8 cellular contexts compared by ENCODE assay signal in the genomic region with DNA sequence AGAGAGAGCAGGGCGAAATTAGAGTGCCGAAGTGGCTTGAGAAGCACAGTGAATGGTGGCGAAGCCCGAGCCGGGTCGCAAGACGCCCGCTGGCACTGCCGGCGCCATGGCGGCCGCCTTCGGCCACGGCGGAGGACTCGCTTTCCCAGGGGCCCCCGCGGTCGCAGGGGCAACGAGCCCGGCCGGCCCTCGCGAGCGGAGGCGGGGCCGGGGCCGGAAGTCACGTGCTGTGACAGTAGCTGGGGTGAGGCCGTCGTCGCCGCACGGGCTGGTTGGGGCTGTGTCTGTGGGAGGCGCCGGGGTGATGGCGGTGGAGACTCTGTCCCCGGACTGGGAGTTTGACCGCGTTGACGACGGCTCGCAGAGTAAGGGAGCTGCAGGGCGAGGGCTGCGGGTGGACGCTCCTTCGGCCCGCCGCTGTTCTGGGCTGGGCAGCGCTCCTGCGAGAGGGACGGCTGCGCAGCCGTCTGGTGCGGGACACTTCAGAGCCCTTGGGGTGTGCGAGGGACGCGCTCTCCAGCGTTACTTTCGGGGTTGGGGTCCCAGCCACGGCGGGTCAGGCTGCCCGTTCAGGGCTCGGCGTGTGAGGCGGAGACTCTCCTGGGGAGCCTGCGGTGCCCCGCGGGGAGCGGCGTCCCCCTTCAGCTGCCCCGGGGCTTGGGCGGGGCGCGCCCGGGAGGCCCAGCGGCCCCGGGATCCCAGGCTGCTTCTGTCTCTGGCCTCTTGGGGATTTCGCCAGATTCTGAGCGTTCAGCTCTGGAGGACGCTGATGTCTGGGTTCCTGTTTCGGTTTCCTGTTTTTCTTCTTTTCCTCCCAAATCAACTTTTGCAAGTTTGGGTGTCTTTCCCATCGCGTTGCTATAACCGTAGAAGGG. TPM values are rescaled to one million over a fixed set of nuclear protein-coding genes. Genes with fewer than 3 reads are reported as not detected.
DNase-seq lines count a peak whose midpoint lies in the region; ATAC-seq and TF ChIP-seq lines count a peak whose summit lies in the region.

A gene with protein sequence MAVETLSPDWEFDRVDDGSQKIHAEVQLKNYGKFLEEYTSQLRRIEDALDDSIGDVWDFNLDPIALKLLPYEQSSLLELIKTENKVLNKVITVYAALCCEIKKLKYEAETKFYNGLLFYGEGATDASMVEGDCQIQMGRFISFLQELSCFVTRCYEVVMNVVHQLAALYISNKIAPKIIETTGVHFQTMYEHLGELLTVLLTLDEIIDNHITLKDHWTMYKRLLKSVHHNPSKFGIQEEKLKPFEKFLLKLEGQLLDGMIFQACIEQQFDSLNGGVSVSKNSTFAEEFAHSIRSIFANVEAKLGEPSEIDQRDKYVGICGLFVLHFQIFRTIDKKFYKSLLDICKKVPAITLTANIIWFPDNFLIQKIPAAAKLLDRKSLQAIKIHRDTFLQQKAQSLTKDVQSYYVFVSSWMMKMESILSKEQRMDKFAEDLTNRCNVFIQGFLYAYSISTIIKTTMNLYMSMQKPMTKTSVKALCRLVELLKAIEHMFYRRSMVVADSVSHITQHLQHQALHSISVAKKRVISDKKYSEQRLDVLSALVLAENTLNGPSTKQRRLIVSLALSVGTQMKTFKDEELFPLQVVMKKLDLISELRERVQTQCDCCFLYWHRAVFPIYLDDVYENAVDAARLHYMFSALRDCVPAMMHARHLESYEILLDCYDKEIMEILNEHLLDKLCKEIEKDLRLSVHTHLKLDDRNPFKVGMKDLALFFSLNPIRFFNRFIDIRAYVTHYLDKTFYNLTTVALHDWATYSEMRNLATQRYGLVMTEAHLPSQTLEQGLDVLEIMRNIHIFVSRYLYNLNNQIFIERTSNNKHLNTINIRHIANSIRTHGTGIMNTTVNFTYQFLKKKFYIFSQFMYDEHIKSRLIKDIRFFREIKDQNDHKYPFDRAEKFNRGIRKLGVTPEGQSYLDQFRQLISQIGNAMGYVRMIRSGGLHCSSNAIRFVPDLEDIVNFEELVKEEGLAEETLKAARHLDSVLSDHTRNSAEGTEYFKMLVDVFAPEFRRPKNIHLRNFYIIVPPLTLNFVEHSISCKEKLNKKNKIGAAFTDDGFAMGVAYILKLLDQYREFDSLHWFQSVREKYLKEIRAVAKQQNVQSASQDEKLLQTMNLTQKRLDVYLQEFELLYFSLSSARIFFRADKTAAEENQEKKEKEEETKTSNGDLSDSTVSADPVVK (plus strand): TSS at position 235 of the 875 bp plus-strand sequence. CDS start 70 bp downstream, at position 305.

- peaks cover 13% of the 10 kb centered on the region; the same call in 1 of the 2 replicates for H3F3A ChIP-seq in PC-9 (ENCODE audit: insufficient read depth, low read depth)

- H3K9ac ChIP-seq in mucosa of rectum (ENCODE audit: low read depth in 1 of 2, low read length in 2 of 2) = peak within 1 kb of the TSS; percentile 93

- TSS peak; percentile 55 for BruUV-seq in PC-9 (replicated peaks; lab: Mats Ljungman, UMichigan)

- DNase-seq in DMS53 (lab: John Stamatoyannopoulos, UW) (peak; percentile 98), KBM-7 (peak; percentile 95), PC-9 (peak; percentile 78 to 91), epithelial cell of proximal tubule (ENCODE audit: low read depth) (no peak)
- peak; percentile 91 for DNase-seq in activated T-cell treated with anti-CD3 and anti-CD28 coated beads, Interleukin-2, amount 50 U/mL, for 1 hour
- peak; percentile 94 for DNase-seq in stimulated activated CD8-positive, alpha-beta memory T cell treated with anti-CD3 and anti-CD28 coated beads, Interleukin-4, amount 100 ng/mL, for 48 hours

- H3K79me2 ChIP-seq in PC-9 (ENCODE audit: low read depth) = peaks cover 46% of the 10 kb centered on the region

- H3K4me1 ChIP-seq in PC-9 (replicated peaks; ENCODE audit: insufficient read depth) (peaks cover 35% of the 10 kb centered on the region), mucosa of rectum (ENCODE audit: control insufficient read depth in 2 of 2, insufficient read depth in 2 of 2, low read length in 2 of 2) (peaks cover 11 to 19% of the 10 kb centered on the region in 2 donors)

- no peaks in the 10 kb centered on the region for H3K9me3 ChIP-seq in PC-9 (ENCODE audit: insufficient read depth, low read depth)
- no peaks in the 10 kb centered on the region for H3K9me3 ChIP-seq in mucosa of rectum (ENCODE audit: control insufficient read depth in 2 of 2, low read length in 2 of 2)

- peaks cover 21% of the 10 kb centered on the region; the same call in 1 of the 2 replicates for H4K20me1 ChIP-seq in PC-9 (ENCODE audit: insufficient read depth)

- in situ Hi-C loops in KBM-7 (cut with MboI; ENCODE audit: low pct_unique_long_range_greater_than_20kb, low sequenced_read_pairs) = no loop called here

- H3K36me3 ChIP-seq in PC-9 (ENCODE audit: low read depth) (peaks cover 10% of the 10 kb centered on the region), mucosa of rectum (ENCODE audit: control insufficient read depth in 2 of 2, insufficient read depth in 2 of 2, low read length in 2 of 2) (peaks cover 0 to 8% of the 10 kb centered on the region in 2 donors)

- peak within 1 kb of the TSS; percentile 92 for H3K4me2 ChIP-seq in PC-9

- H3K27me3 ChIP-seq in PC-9 (ENCODE audit: insufficient read depth, low read depth) = no peaks in the 10 kb centered on the region
- peaks cover 3 to 4% of the 10 kb centered on the region in 2 donors for H3K27me3 ChIP-seq in mucosa of rectum (ENCODE audit: control insufficient read depth in 2 of 2, insufficient read depth in 2 of 2, low read length in 2 of 2)

- H3K27ac ChIP-seq in PC-9 (peak within 1 kb of the TSS; percentile 55), mucosa of rectum (ENCODE audit: low read depth in 2 of 2, low read length in 2 of 2) (peak within 1 kb of the TSS; percentile 96 to 99)

- ATAC-seq in GM21717 (IDR thresholded peaks at IDR 0.05; ENCODE audit: unreplicated experiment) = peak; percentile 90

- CTCF ChIA-PET in PC-9 (lab: Charles Lee) = no interaction called here

- H3K9me2 ChIP-seq in PC-9 (ENCODE audit: insufficient read depth) = no peaks in the 10 kb centered on the region

- intact Hi-C loops in PC-9 (cut with micrococcal nuclease; ENCODE audit: unreplicated experiment) = loop anchor here (10.0 kb wide), 1 partner anchor 903 kb away; no protein-coding TSS in a partner anchor

- H3K4me3 ChIP-seq in PC-9 = peak within 1 kb of the TSS; percentile 82
- peak within 1 kb of the TSS; percentile 91 for H3K4me3 ChIP-seq in epithelial cell of proximal tubule (ENCODE audit: low read depth, low read length)
- H3K4me3 ChIP-seq in mucosa of rectum (ENCODE audit: low read length in 2 of 2) = peak within 1 kb of the TSS; percentile 93 to 96

- H2AFZ ChIP-seq in PC-9 = peak within 1 kb of the TSS; percentile 94

- POLR2A ChIA-PET in PC-9 (lab: Charles Lee; ENCODE audit: unreplicated experiment) = interaction anchor here (0.5 to 0.6 kb wide), 3 partner anchors 952 to 1178 kb away, joined by 3 to 9 read pairs (median 4); a partner anchor contains a TSS

- no peak for TF ChIP-seq CTCF in PC-9 (conservative IDR thresholded peaks at IDR 0.05)
- TF ChIP-seq CTCF in epithelial cell of proximal tubule (conservative IDR thresholded peaks at IDR 0.05; ENCODE audit: low read depth, low read length) = no peak

RNA-seq across cellular contexts. Expression of the gene that starts here (rescaled TPM):
- total RNA-seq in PC-9 (2021) (25.5 and 28.7 TPM in 2 replicates), epithelial cell of proximal tubule (31.0 and 47.5 TPM in 2 replicates)
